ENCODE assay signal across 1 cellular context in genomic region chr7:48085433-48085791, GRCh38.
TF ChIP-seq lines count a peak whose summit lies in the region.

No MANE protein-coding gene starts in this region.

TF ChIP-seq in endothelial cell of umbilical vein, 7 proteins besides CTCF, POLR2A, EP300 and RAD21:
- no peak for TF ChIP-seq MAX (IDR thresholded peaks at IDR 0.05; ENCODE audit: insufficient read depth, insufficient read length)
- no peak for TF ChIP-seq POLR2AphosphoS5 (IDR thresholded peaks at IDR 0.05; ENCODE audit: insufficient read depth, low read depth, low read length)
- TF ChIP-seq GATA2 (IDR thresholded peaks at IDR 0.05; ENCODE audit: insufficient read depth, insufficient read length, low read depth, low read length), result no peak
- TF ChIP-seq MYC (IDR thresholded peaks at IDR 0.05; ENCODE audit: low read depth, low read length), result no peak
- TF ChIP-seq EZH2 (IDR thresholded peaks at IDR 0.05; ENCODE audit: borderline replicate concordance, low read depth, low read length, severe bottlenecking), result no peak
- no peak for TF ChIP-seq FOS (IDR thresholded peaks at IDR 0.05; ENCODE audit: borderline replicate concordance, insufficient read depth, low read length)
